ENCODE assay signal across 11 cellular contexts in genomic region chr14:22268875-22269274, GRCh38.
DNase-seq lines count a peak whose midpoint lies in the region; ATAC-seq, FAIRE-seq and TF ChIP-seq lines count a peak whose summit lies in the region.
"Had no signal": no experiment of that assay in that cellular context is flagged by ENCODE, and none has a peak within 500 bp of the region (broad histone marks: within the 10 kb centered on the region; RNA-seq: fewer than 3 reads in every experiment).

No MANE protein-coding gene starts in this region.

- peak; percentile 32 to 63 for ATAC-seq in activated CD4-positive, CD25-positive, alpha-beta regulatory T cell treated with anti-CD3 and anti-CD28 coated beads, Interleukin-2, amount 50 U/mL, for 24 hours
- peak; percentile 48 for ATAC-seq in omental fat pad (ENCODE audit: low FRiP score)

- no peak overlapping the region for H3K27ac ChIP-seq in OCI-LY7 (ENCODE audit: low read depth, low read length, poor library complexity, severe bottlenecking)
- H3K27ac ChIP-seq: SJSA1, stomach had no signal

- H3K36me3 ChIP-seq in bronchial epithelial cell (ENCODE audit: control insufficient read depth, insufficient read depth, low read length), result no peaks in the 10 kb centered on the region
- no peaks in the 10 kb centered on the region for H3K36me3 ChIP-seq in OCI-LY7 (ENCODE audit: insufficient read depth, low read length)
- H3K36me3 ChIP-seq: SJSA1, stomach had no signal

- H3K4me1 ChIP-seq in OCI-LY7 (ENCODE audit: insufficient read depth, low read length, poor library complexity, severe bottlenecking), result peaks cover 15% of the 10 kb centered on the region
- H3K4me1 ChIP-seq: SJSA1 had no signal

- H4K20me1 ChIP-seq in OCI-LY7 (ENCODE audit: insufficient read depth, low read length), result no peaks in the 10 kb centered on the region

- H2AFZ ChIP-seq in OCI-LY7 (ENCODE audit: low read length), result no peak overlapping the region

- no peaks in the 10 kb centered on the region for H3K9me2 ChIP-seq in OCI-LY7 (ENCODE audit: insufficient read depth, low read length)

- no peak for TF ChIP-seq CTCF in bronchial epithelial cell (IDR thresholded peaks at IDR 0.05; ENCODE audit: insufficient read depth, low read length, severe bottlenecking)
- no peak for TF ChIP-seq CTCF in omental fat pad (IDR thresholded peaks at IDR 0.05)
- no peak for TF ChIP-seq CTCF in OCI-LY7 (conservative IDR thresholded peaks at IDR 0.05; ENCODE audit: low read length)

- POLR2A ChIA-PET in OCI-LY7 (lab: Charles Lee), result interaction anchor here (2.5 kb wide), 1 partner anchor 12 kb away, joined by 9 read pairs; no protein-coding TSS in a partner anchor

- no peak overlapping the region for H3K4me2 ChIP-seq in OCI-LY7 (ENCODE audit: low read length)

- no peak for DNase-seq in activated CD4-positive, CD25-positive, alpha-beta regulatory T cell treated with anti-CD3 and anti-CD28 coated beads, Interleukin-2, amount 50 U/mL, for 72 hours
- peak; percentile 7 for DNase-seq in NCI-H446 treated with DMSO at 0.1 percent for 48 hours (lab: John Stamatoyannopoulos, UW)
- DNase-seq in bronchial epithelial cell (ENCODE audit: low read depth), result peak; percentile 95
- no peak for DNase-seq in omental fat pad (ENCODE audit: low spot score)
- DNase-seq in SW 1271 (lab: John Stamatoyannopoulos, UW), result no peak
- no peak for DNase-seq in DMS 273 treated with DMSO at 0.1 percent for 48 hours (lab: John Stamatoyannopoulos, UW)
- DNase-seq in OCI-LY7 (ENCODE audit: low spot score), result no peak
- DNase-seq: NCI-H1105 treated with DMSO at 0.1 percent for 48 hours, stomach had no signal

- BruUV-seq in OCI-LY7 (replicated peaks; lab: Mats Ljungman, UMichigan), result no TSS peak

- H3K4me3 ChIP-seq in bronchial epithelial cell (ENCODE audit: low read depth, low read length), result no peak overlapping the region
- H3K4me3 ChIP-seq in OCI-LY7 (ENCODE audit: low read depth, low read length, poor library complexity, severe bottlenecking), result no peak overlapping the region
- H3K4me3 ChIP-seq: SJSA1, stomach had no signal

- no peaks in the 10 kb centered on the region for H3K79me2 ChIP-seq in OCI-LY7 (ENCODE audit: insufficient read depth, low read depth, low read length)

- intact Hi-C loops in OCI-LY7 (cut with micrococcal nuclease; ENCODE audit: unreplicated experiment), result loop anchor here (5.0 kb wide), 1 partner anchor 43 kb away; no protein-coding TSS in a partner anchor

- H3K27me3 ChIP-seq in bronchial epithelial cell (ENCODE audit: control insufficient read depth, insufficient read depth, low read length), result no peaks in the 10 kb centered on the region
- H3K27me3 ChIP-seq: SJSA1, stomach had no signal

- no peaks in the 10 kb centered on the region for H3K9me3 ChIP-seq in OCI-LY7 (ENCODE audit: low read length)
- H3K9me3 ChIP-seq: SJSA1, stomach had no signal

- CTCF ChIA-PET in OCI-LY7 (lab: Charles Lee; ENCODE audit: unreplicated experiment), result interaction anchor here (1.0 kb wide), 1 partner anchor 15 kb away, joined by 3 read pairs; no protein-coding TSS in a partner anchor

- FAIRE-seq in bronchial epithelial cell (lab: Jason Lieb, UNC), result no peak

Comparison
In these comparisons a context has a peak if more than half of its experiments do, and no peak if none do; other contexts are left out.
1. DNase-seq: peak in NCI-H446 treated with DMSO at 0.1 percent for 48 hours (single experiment) and bronchial epithelial cell (single experiment); none in activated CD4-positive, CD25-positive, alpha-beta regulatory T cell treated with anti-CD3 and anti-CD28 coated beads, Interleukin-2, amount 50 U/mL, for 72 hours (single experiment), omental fat pad (single experiment), SW 1271 (0 of 2), DMS 273 treated with DMSO at 0.1 percent for 48 hours (single experiment) and OCI-LY7 (single experiment).